In the genomic region with DNA sequence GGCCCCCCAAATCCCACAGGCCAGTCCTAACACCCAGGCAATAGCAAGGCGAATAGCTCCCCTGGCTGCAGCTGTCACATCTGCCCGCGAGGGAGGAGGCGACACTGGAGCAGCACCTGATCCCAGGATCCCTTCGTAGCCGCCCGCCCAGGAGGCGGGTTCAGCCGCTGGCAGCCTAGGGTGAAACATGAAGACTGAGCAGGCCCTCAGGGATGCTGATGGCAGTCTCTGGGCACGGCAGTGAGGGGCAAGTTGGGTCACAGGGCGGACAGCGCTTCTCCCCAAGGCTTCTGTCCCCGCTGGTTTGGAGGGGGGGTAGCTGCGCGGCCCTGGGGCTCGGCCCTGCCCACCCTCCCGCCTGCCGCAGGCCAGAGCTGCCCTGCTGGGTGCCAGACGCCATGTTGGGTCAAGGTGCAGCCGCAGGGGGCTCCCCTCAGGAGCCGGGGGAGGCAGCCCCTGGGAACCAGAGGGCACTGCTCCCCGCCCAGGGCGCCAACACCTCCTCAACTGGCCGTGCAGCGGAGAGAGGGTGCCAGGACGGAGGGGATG, we compare ENCODE assay signal across 7 cellular contexts. TPM values are rescaled to one million over a fixed set of nuclear protein-coding genes. Genes with fewer than 3 reads are reported as not detected.
DNase-seq lines count a peak whose midpoint lies in the region; TF ChIP-seq lines count a peak whose summit lies in the region.

No MANE protein-coding gene starts in this region.

- no peak overlapping the region for H4K91ac ChIP-seq in H9 (ENCODE audit: insufficient read length, low read depth, low read length)

- H3K36me3 ChIP-seq in OCI-LY3 (replicated peaks; ENCODE audit: low read depth, low read length) (no peaks in the 10 kb centered on the region), neural cell (ENCODE audit: insufficient read depth, low read length) (no peaks in the 10 kb centered on the region)

- DNase-seq in H9 (peak; percentile 70), endothelial cell (ENCODE audit: low spot score) (no peak), AG20443 (ENCODE audit: low spot score) (no peak), posterior vena cava (ENCODE audit: low spot score) (no peak), AG08395 (ENCODE audit: low spot score) (no peak)

- H2BK120ac ChIP-seq in H9 (ENCODE audit: low read depth, low read length, poor library complexity, severe bottlenecking): no peak overlapping the region

- H4K20me1 ChIP-seq in H9 (ENCODE audit: control insufficient read depth, insufficient read depth, insufficient read length) (no peaks in the 10 kb centered on the region), OCI-LY3 (ENCODE audit: insufficient read depth, low read length) (peaks cover 45% of the 10 kb centered on the region), neural cell (ENCODE audit: insufficient read depth) (peaks cover 9% of the 10 kb centered on the region)

- H3K9me3 Mint-ChIP-seq in H9: no peaks in the 10 kb centered on the region
- H3K9me3 Mint-ChIP-seq in endothelial cell (ENCODE audit: unreplicated experiment): no peaks in the 10 kb centered on the region

- H3K36me3 Mint-ChIP-seq in H9 (ENCODE audit: insufficient read depth in 1 of 3, low read depth in 3 of 3) (no peaks in the 10 kb centered on the region; a peak in 1 of 7 replicates), endothelial cell (ENCODE audit: low read depth, unreplicated experiment) (peaks cover 3% of the 10 kb centered on the region)

- H2BK12ac ChIP-seq in H9 (ENCODE audit: insufficient read length, low read depth, low read length): no peak overlapping the region

- H4K8ac ChIP-seq in H9 (replicated peaks; ENCODE audit: insufficient read length, low read depth, low read length): no peak overlapping the region

- no peak overlapping the region for H3K27ac ChIP-seq in H9 (ENCODE audit: insufficient read length, low read depth, low read length)
- no peak overlapping the region for H3K27ac ChIP-seq in OCI-LY3 (ENCODE audit: low read length)
- no peak overlapping the region for H3K27ac ChIP-seq in neural cell (ENCODE audit: low read length)

- H3K4me2 ChIP-seq in H9 (ENCODE audit: insufficient read depth, insufficient read length, low read length): peak overlapping the region; percentile 46
- H3K4me2 ChIP-seq in OCI-LY3 (ENCODE audit: low read length): no peak overlapping the region
- no peak overlapping the region for H3K4me2 ChIP-seq in neural cell (ENCODE audit: low read length)

- H3K9me3 ChIP-seq in H9 (ENCODE audit: control insufficient read depth, low read depth, low read length): no peaks in the 10 kb centered on the region
- no peaks in the 10 kb centered on the region for H3K9me3 ChIP-seq in OCI-LY3 (ENCODE audit: insufficient read depth, low read length)
- H3K9me3 ChIP-seq in neural cell (ENCODE audit: low read length): no peaks in the 10 kb centered on the region

- no peaks in the 10 kb centered on the region for H3K79me2 ChIP-seq in H9 (ENCODE audit: insufficient read depth, low read length)
- H3K79me2 ChIP-seq in OCI-LY3 (ENCODE audit: low read length): no peaks in the 10 kb centered on the region
- H3K79me2 ChIP-seq in neural cell (replicated peaks; ENCODE audit: insufficient read depth, low read length): peaks cover 3% of the 10 kb centered on the region

- H2BK20ac ChIP-seq in H9 (ENCODE audit: low read depth, low read length, poor library complexity, severe bottlenecking): no peak overlapping the region

- H3K4me3 Mint-ChIP-seq in H9: peak overlapping the region; percentile 63 to 80
- peak overlapping the region; percentile 12 for H3K4me3 Mint-ChIP-seq in endothelial cell (ENCODE audit: unreplicated experiment)

- H4K5ac ChIP-seq in H9 (ENCODE audit: insufficient read length, low read depth, low read length): no peak overlapping the region

- H3K18ac ChIP-seq in H9 (ENCODE audit: insufficient read length, low read depth, low read length): no peak overlapping the region

- TF ChIP-seq CTCF in H9 (conservative IDR thresholded peaks at IDR 0.05) (no peak), OCI-LY3 (IDR thresholded peaks at IDR 0.05; ENCODE audit: low read depth, low read length) (no peak), endothelial cell (IDR thresholded peaks at IDR 0.05; ENCODE audit: unreplicated experiment) (no peak), neural cell (IDR thresholded peaks at IDR 0.05; ENCODE audit: poor library complexity, severe bottlenecking) (peak; percentile 27)

- H2AFZ ChIP-seq in H9 (ENCODE audit: low read length): no peak overlapping the region
- H2AFZ ChIP-seq in OCI-LY3 (ENCODE audit: low read depth, low read length): no peak overlapping the region
- no peak overlapping the region for H2AFZ ChIP-seq in neural cell (ENCODE audit: low read depth, low read length)

- no peak overlapping the region for H3K9ac ChIP-seq in H9 (ENCODE audit: extremely low read depth, insufficient read length, low read length)
- no peak overlapping the region for H3K9ac ChIP-seq in OCI-LY3 (ENCODE audit: low read length)
- H3K9ac ChIP-seq in neural cell (ENCODE audit: low read length): peak overlapping the region; percentile 56

- H3K14ac ChIP-seq in H9 (ENCODE audit: insufficient read depth, low read length): no peak overlapping the region

- H3K4me3 ChIP-seq in OCI-LY3 (ENCODE audit: low read length): peak overlapping the region; percentile 61; the same call in 1 of the 2 replicates
- peak overlapping the region; percentile 72 for H3K4me3 ChIP-seq in neural cell (ENCODE audit: low read length)

- H3F3A ChIP-seq in neural cell (ENCODE audit: insufficient read depth, low read length, poor library complexity, severe bottlenecking): no peaks in the 10 kb centered on the region

- H3K4me1 ChIP-seq in H9 (ENCODE audit: insufficient read depth, low read length): peaks cover 12% of the 10 kb centered on the region; the same call in 1 of the 2 replicates
- H3K4me1 ChIP-seq in OCI-LY3 (ENCODE audit: low read length): peaks cover 6% of the 10 kb centered on the region; the same call in 1 of the 2 replicates

- H3K27ac Mint-ChIP-seq in H9 (no peak overlapping the region), endothelial cell (ENCODE audit: unreplicated experiment) (no peak overlapping the region)

- WGBS in H9 (ENCODE audit: extremely low coverage, insufficient read length, low lambda C conversion rate): no CpG with 5 or more reads among the region's 26 CpGs

- no peak overlapping the region for H2BK5ac ChIP-seq in H9 (ENCODE audit: insufficient read length, low read length)

- H2AK5ac ChIP-seq in H9 (ENCODE audit: insufficient read length, low read length): no peak overlapping the region

- H3K4me1 Mint-ChIP-seq in H9 (peaks cover 41 to 51% of the 10 kb centered on the region in 2 experiments), endothelial cell (ENCODE audit: unreplicated experiment) (peaks cover 13% of the 10 kb centered on the region)

- H3K4ac ChIP-seq in H9 (ENCODE audit: low read depth, low read length): no peak overlapping the region

- no peak overlapping the region for H3K56ac ChIP-seq in H9 (ENCODE audit: insufficient read length, low read depth, low read length)

- peaks cover 24% of the 10 kb centered on the region for H3K27me3 Mint-ChIP-seq in H9 (ENCODE audit: low read depth)
- peaks cover 11% of the 10 kb centered on the region for H3K27me3 Mint-ChIP-seq in endothelial cell (ENCODE audit: unreplicated experiment)

- H3T11ph ChIP-seq in H9 (ENCODE audit: low read length): no peak overlapping the region

- H3K27me3 ChIP-seq in H9 (ENCODE audit: insufficient read depth, low read length) (no peaks in the 10 kb centered on the region; the same call in 1 of the 2 replicates), OCI-LY3 (ENCODE audit: low read depth, low read length) (peaks cover 12% of the 10 kb centered on the region), neural cell (ENCODE audit: insufficient read depth, low read depth, low read length) (no peaks in the 10 kb centered on the region)

- no peaks in the 10 kb centered on the region for H3K79me1 ChIP-seq in H9 (ENCODE audit: insufficient read depth, low read depth, low read length, poor library complexity, severe bottlenecking)

- intact Hi-C loops in posterior vena cava (cut with DNase I): no loop called here

- no peak for TF ChIP-seq EP300 in neural cell (conservative IDR thresholded peaks at IDR 0.05; ENCODE audit: poor library complexity, severe bottlenecking)

- peaks cover 6% of the 10 kb centered on the region for H3K23me2 ChIP-seq in H9 (ENCODE audit: insufficient read length, low read depth, low read length, poor library complexity, severe bottlenecking)

- H3K23ac ChIP-seq in H9 (ENCODE audit: insufficient read length, low read depth, low read length): no peak overlapping the region

- no peak overlapping the region for H2BK15ac ChIP-seq in H9 (ENCODE audit: low read depth, low read length)

- H3K9me2 ChIP-seq in neural cell (ENCODE audit: insufficient read depth, low read length): no peaks in the 10 kb centered on the region

- peak; percentile 10 for TF ChIP-seq RAD21 in neural cell (conservative IDR thresholded peaks at IDR 0.05)

TF ChIP-seq in neural cell, 6 proteins besides CTCF, POLR2A, EP300 and RAD21 (continues in another document):
- TF ChIP-seq MXI1 (conservative IDR thresholded peaks at IDR 0.05; ENCODE audit: poor library complexity, severe bottlenecking) (no peak), SMC3 (conservative IDR thresholded peaks at IDR 0.05; ENCODE audit: poor library complexity) (no peak), EZH2 (IDR thresholded peaks at IDR 0.05; ENCODE audit: borderline replicate concordance, insufficient read depth, low read length, poor library complexity, severe bottlenecking) (no peak), TAF1 (IDR thresholded peaks at IDR 0.05; ENCODE audit: low read depth) (no peak)

RNA-seq across cellular contexts. Expression of a gene that starts 1.9 kb away (rescaled TPM):
- total RNA-seq in H9 (2021) (207 and 215 TPM in 2 replicates), endothelial cell (ENCODE audit: unreplicated experiment) (177 TPM), posterior vena cava (10 to 100 TPM; 25.9 to 26.3 TPM)
- 33.0 and 38.5 TPM in 2 replicates for polyA plus RNA-seq in neural cell
- 122 and 129 TPM in 2 replicates for polyA minus RNA-seq in neural cell
